8 cellular contexts compared by ENCODE assay signal in the genomic region with DNA sequence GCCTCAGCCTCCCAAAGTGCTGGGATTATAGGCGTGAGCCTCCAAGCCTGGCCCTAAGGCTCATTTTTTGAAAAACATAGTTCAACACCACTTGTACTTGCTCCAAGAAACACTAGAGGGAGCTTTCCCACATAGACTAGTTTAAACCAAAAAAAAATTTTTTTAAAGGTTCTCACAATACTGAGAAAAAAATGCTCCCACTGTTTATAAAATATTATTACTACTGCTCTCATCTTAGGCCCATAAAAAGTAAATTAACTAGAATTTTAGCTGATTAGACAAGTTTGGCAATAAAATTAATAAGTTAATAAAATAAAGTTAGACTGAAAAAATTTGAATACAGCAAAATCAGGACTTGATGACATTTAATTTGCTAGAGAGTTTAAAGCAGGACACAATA.
DNase-seq lines count a peak whose midpoint lies in the region; ATAC-seq and TF ChIP-seq lines count a peak whose summit lies in the region.

No MANE protein-coding gene starts in this region.

- POLR2A ChIA-PET in activated B cell treated with CpG ODN at 0.5 μM for 24 hours (lab: Charles Lee) = interaction anchor here (1.5 kb wide), 1 partner anchor 177 kb away, joined by 4 read pairs; a partner anchor contains a TSS

- H3K4me1 ChIP-seq in skeletal muscle tissue (ENCODE audit: control insufficient read depth in 3 of 3, insufficient read depth in 3 of 3, low read length in 3 of 3) = peaks cover 30 to 50% (median 44%) of the 10 kb centered on the region in 3 donors

- no peaks in the 10 kb centered on the region for H3K4me1 Mint-ChIP-seq in activated B cell treated with CpG ODN at 0.5 μM for 24 hours

- ATAC-seq in HG02759 (IDR thresholded peaks at IDR 0.05; ENCODE audit: unreplicated experiment) = peak; percentile 62
- peak; percentile 67 for ATAC-seq in activated B cell treated with CpG ODN at 0.5 μM for 24 hours (ENCODE audit: low read depth)
- peak; percentile 41 for ATAC-seq in left ventricle myocardium superior
- no peak for ATAC-seq in GM19452 (IDR thresholded peaks at IDR 0.05; ENCODE audit: unreplicated experiment)

- CTCF ChIA-PET in activated B cell treated with CpG ODN at 0.5 μM for 24 hours (lab: Charles Lee) = interaction anchor here (0.7 to 2.9 kb wide), 6 partner anchors 8 to 178 kb away, joined by 3 to 14 read pairs (median 4); a partner anchor contains a TSS

- DNase-seq in AG08395 (ENCODE audit: low spot score) (peak; percentile 53), GM13976 (ENCODE audit: low spot score) (no peak), NCI-H146 (lab: John Stamatoyannopoulos, UW) (peak; percentile 49), activated B cell treated with CpG ODN at 0.5 μM for 24 hours (no peak), left ventricle myocardium superior (no peak)

- no peaks in the 10 kb centered on the region for H3K9me3 Mint-ChIP-seq in activated B cell treated with CpG ODN at 0.5 μM for 24 hours

- H3K9ac ChIP-seq in skeletal muscle tissue (ENCODE audit: low read depth in 1 of 3, low read length in 3 of 3) = peak overlapping the region in 1 of 3 donors; percentile 42

- H3K27ac Mint-ChIP-seq in activated B cell treated with CpG ODN at 0.5 μM for 24 hours = no peak overlapping the region

- intact Hi-C loops in activated B cell treated with CpG ODN at 0.5 μM for 24 hours (cut with micrococcal nuclease) = loop anchor here (1.0 kb wide), 2 partner anchors 110 to 177 kb away; a partner anchor contains a TSS
- intact Hi-C loops in left ventricle myocardium superior (cut with micrococcal nuclease) = loop anchor here (5.0 kb wide), 1 partner anchor 110 kb away; a partner anchor contains a TSS

- H3K36me3 ChIP-seq in skeletal muscle tissue (ENCODE audit: control insufficient read depth in 3 of 3, insufficient read depth in 3 of 3, low read length in 3 of 3) = no peaks in the 10 kb centered on the region

- H3K36me3 Mint-ChIP-seq in activated B cell treated with CpG ODN at 0.5 μM for 24 hours (ENCODE audit: low read depth) = no peaks in the 10 kb centered on the region

- H3K27me3 Mint-ChIP-seq in activated B cell treated with CpG ODN at 0.5 μM for 24 hours = no peaks in the 10 kb centered on the region

- H3K4me3 ChIP-seq in skeletal muscle tissue (ENCODE audit: low read length in 3 of 3) = no peak overlapping the region

- in situ Hi-C loops in GM13976 (cut with MboI; ENCODE audit: low sequenced_read_pairs, unreplicated experiment) = no loop called here

- no peaks in the 10 kb centered on the region for H3K27me3 ChIP-seq in skeletal muscle tissue (ENCODE audit: control insufficient read depth in 3 of 3, insufficient read depth in 3 of 3, low read length in 3 of 3)

- H3K9me3 ChIP-seq in skeletal muscle tissue (ENCODE audit: control insufficient read depth in 3 of 3, low read length in 3 of 3) = no peaks in the 10 kb centered on the region

- TF ChIP-seq CTCF in GM13976 (IDR thresholded peaks at IDR 0.05; ENCODE audit: borderline replicate concordance, control extremely low read depth, extremely low read depth, insufficient read depth, missing control alignments) (peak; percentile 36), activated B cell treated with CpG ODN at 0.5 μM for 24 hours (IDR thresholded peaks at IDR 0.05) (peak; percentile 69)

- no peak overlapping the region for H3K4me3 Mint-ChIP-seq in activated B cell treated with CpG ODN at 0.5 μM for 24 hours

- peak overlapping the region; percentile 59 for H3K27ac ChIP-seq in skeletal muscle tissue (ENCODE audit: low read depth, low read length)

Comparison
In these comparisons a context has a peak if more than half of its experiments do, and no peak if none do; other contexts are left out.
1. DNase-seq: peak in AG08395 (single experiment) and NCI-H146 (single experiment); none in GM13976 (single experiment), activated B cell treated with CpG ODN at 0.5 μM for 24 hours (single experiment) and left ventricle myocardium superior (single experiment).